Comparison of ENCODE assay signal across 36 cellular contexts in the genomic region with DNA sequence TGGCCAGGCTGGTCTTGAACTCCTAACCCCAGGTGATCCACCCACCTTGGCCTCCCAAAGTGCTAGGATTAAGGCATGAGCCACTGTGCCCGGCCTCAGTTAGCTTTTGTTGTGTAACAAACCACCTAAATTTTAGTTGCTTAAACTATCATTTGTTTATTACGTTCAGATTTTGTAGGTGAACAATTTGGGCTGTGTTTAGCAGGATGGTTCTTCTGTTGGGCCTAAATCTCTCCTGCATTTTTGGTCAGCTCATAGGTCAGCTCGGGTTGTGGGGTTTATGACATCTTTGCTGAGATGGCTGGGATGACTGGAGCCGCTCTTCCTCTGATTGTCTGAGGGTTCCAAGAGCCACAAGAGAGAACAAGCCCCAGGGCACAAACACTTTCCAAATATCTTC.
"Had no signal": no experiment of that assay in that cellular context is flagged by ENCODE, and none has a peak within 500 bp of the region (broad histone marks: within the 10 kb centered on the region; RNA-seq: fewer than 3 reads in every experiment).

No MANE protein-coding gene starts in this region.

- H3K27ac ChIP-seq: KMS-11 had no signal

- H3K4me2 ChIP-seq: KMS-11 had no signal

- H3K9me3 ChIP-seq: MG63 had no signal

- H3K27me3 ChIP-seq: MG63 had no signal

- H3K36me3 ChIP-seq: MG63 had no signal

- H3K4me3 ChIP-seq: MG63 had no signal

- DNase-seq: Karpas-422, Kasumi-1, MG63, MM.1S, MV-4-11, NCI-H1048, NCI-H1092, NCI-H1092 treated with DMSO at 0.1 percent for 48 hours, NCI-H1105, NCI-H1105 treated with DMSO at 0.1 percent for 48 hours, NCI-H1417, NCI-H1417 treated with DMSO at 0.1 percent for 48 hours, NCI-H1436, NCI-H1436 treated with DMSO at 0.1 percent for 48 hours, NCI-H146, NCI-H1694, NCI-H1694 treated with DMSO at 0.1 percent for 48 hours, NCI-H187, NCI-H187 treated with DMSO at 0.1 percent for 48 hours, NCI-H1930, NCI-H2029, NCI-H2029 treated with DMSO at 0.1 percent for 48 hours, NCI-H2081, NCI-H2081 treated with DMSO at 0.1 percent for 48 hours, NCI-H2107, NCI-H2171, NCI-H2171 treated with DMSO at 0.1 percent for 48 hours, NCI-H2227 treated with DMSO at 0.1 percent for 48 hours, NCI-H226, NCI-H345, NCI-H446, NCI-H446 treated with DMSO at 0.1 percent for 48 hours, NCI-H510A, NCI-H510A treated with DMSO at 0.1 percent for 48 hours, NCI-H524 had no signal

- H3K9ac ChIP-seq: KMS-11 had no signal
